Comparison of ENCODE assay signal across 30 cellular contexts in genomic region chr6:94902974-94903628, GRCh38.
DNase-seq lines count a peak whose midpoint lies in the region; ATAC-seq and TF ChIP-seq lines count a peak whose summit lies in the region.
"Had no signal": no experiment of that assay in that cellular context is flagged by ENCODE, and none has a peak within 500 bp of the region (broad histone marks: within the 10 kb centered on the region; RNA-seq: fewer than 3 reads in every experiment).

No MANE protein-coding gene starts in this region.

- H3K4me1 Mint-ChIP-seq in GM23338 = no peaks in the 10 kb centered on the region
- H3K4me1 Mint-ChIP-seq: nephron progenitor cell had no signal

- H3K9me3 ChIP-seq in A673 (ENCODE audit: low read depth, low read length, poor library complexity, severe bottlenecking) = no peaks in the 10 kb centered on the region
- no peaks in the 10 kb centered on the region for H3K9me3 ChIP-seq in PC-9 (ENCODE audit: insufficient read depth, low read depth)
- no peaks in the 10 kb centered on the region for H3K9me3 ChIP-seq in gastrocnemius medialis
- peaks cover 3% of the 10 kb centered on the region for H3K9me3 ChIP-seq in osteoblast (ENCODE audit: low read depth, low read length)
- H3K9me3 ChIP-seq: esophagus muscularis mucosa, Peyer's patch, right atrium auricular region had no signal

- DNase-seq in A673 (ENCODE audit: low spot score) (peak; percentile 1), GM23338 (ENCODE audit: low spot score) (peak; percentile 59), PC-9 (peak in 1 of 2 experiments; percentile 11), iPS-NIHi11 (ENCODE audit: low spot score) (peak; percentile 10), gastrocnemius medialis (no peak), osteoblast (ENCODE audit: insufficient read length, low spot score, missing footprints) (no peak), cortex of kidney (lab: John Stamatoyannopoulos, UW) (no peak)
- DNase-seq: activated CD4-positive, alpha-beta memory T cell treated with anti-CD3 and anti-CD28 coated beads for 36 hours; activated CD4-positive, CD25-positive, alpha-beta regulatory T cell treated with anti-CD3 and anti-CD28 coated beads, Interleukin-2, amount 50 U/mL, for 72 hours; activated naive CD4-positive, alpha-beta T cell treated with Interleukin-2 at 50 U/mL for 16 hours; activated T-cell treated with anti-CD3 and anti-CD28 coated beads, Interleukin-2, amount 50 U/mL, for 72 hours; C1 segment of cervical spinal cord; central memory CD4-positive, alpha-beta T cell; DMS79 treated with DMSO at 0.1 percent for 48 hours; foreskin fibroblast; heart left ventricle; HFFc6; NCI-H1092 treated with DMSO at 0.1 percent for 48 hours; nephron progenitor cell; Peyer's patch; SHP77; stimulated activated CD4-positive, alpha-beta T cell treated with anti-CD3 and anti-CD28 coated beads, Interleukin-1b, Interleukin-23, amount 100 ng/mL, for 48 hours; stimulated activated naive CD8-positive, alpha-beta T cell treated with anti-CD3 and anti-CD28 coated beads, Interleukin-15, Interleukin-2, amounts not matched to agents 100 U/mL and 50 U/mL, for 24 hours; T-helper 2 cell had no signal

- no peak overlapping the region for H3K27ac Mint-ChIP-seq in GM23338
- H3K27ac Mint-ChIP-seq: activated CD4-positive, alpha-beta memory T cell treated with anti-CD3 and anti-CD28 coated beads for 36 hours; activated T-cell treated with anti-CD3 and anti-CD28 coated beads, Interleukin-2, amount 50 U/mL, for 72 hours; dendritic cell treated with granulocyte-macrophage colony-stimulating factor and Interleukin-4, amounts not matched to agents 40 ng/mL and 50 ng/mL, for 4 days; HFFc6; nephron progenitor cell had no signal

- TF ChIP-seq CTCF in A673 (conservative IDR thresholded peaks at IDR 0.05; ENCODE audit: low read depth, low read length) (no peak), GM23338 (conservative IDR thresholded peaks at IDR 0.05; ENCODE audit: low read depth in 2 of 2) (peak; percentile 29 to 44), PC-9 (conservative IDR thresholded peaks at IDR 0.05) (0 out of 2 replicates have a peak, but pooled peaks have one; percentile 24), gastrocnemius medialis (IDR thresholded peaks at IDR 0.05 in 4 of 5, conservative IDR thresholded peaks at IDR 0.05 in 1 of 5) (no peak), osteoblast (IDR thresholded peaks at IDR 0.05; ENCODE audit: extremely low read depth, low read depth, low read length) (no peak)

- H3K4me3 ChIP-seq in A673 (ENCODE audit: low read depth, low read length, poor library complexity, severe bottlenecking) = no peak overlapping the region
- H3K4me3 ChIP-seq in GM23338 = no peak overlapping the region
- H3K4me3 ChIP-seq in PC-9 = no peak overlapping the region
- H3K4me3 ChIP-seq in gastrocnemius medialis = no peak overlapping the region
- no peak overlapping the region for H3K4me3 ChIP-seq in osteoblast (ENCODE audit: insufficient read depth, low read length)
- H3K4me3 ChIP-seq: esophagus muscularis mucosa, heart left ventricle, K562, Peyer's patch, right atrium auricular region had no signal

- ATAC-seq in GM23338 = peak; percentile 95
- ATAC-seq in gastrocnemius medialis = no peak
- ATAC-seq in HG03095 (IDR thresholded peaks at IDR 0.05; ENCODE audit: unreplicated experiment) = no peak
- ATAC-seq: activated T-cell treated with anti-CD3 and anti-CD28 coated beads, Interleukin-2, amount 50 U/mL, for 72 hours; heart left ventricle; K562; stimulated activated naive CD8-positive, alpha-beta T cell treated with anti-CD3 and anti-CD28 coated beads, Interleukin-15, Interleukin-2, amounts not matched to agents 100 U/mL and 50 U/mL, for 24 hours had no signal

- CTCF ChIA-PET in A673 (lab: Charles Lee) (no interaction called here), PC-9 (lab: Charles Lee) (no interaction called here)

- H3K9me2 ChIP-seq in GM23338 (ENCODE audit: insufficient read depth) (no peaks in the 10 kb centered on the region; the same call in 1 of the 2 replicates), PC-9 (ENCODE audit: insufficient read depth) (0 out of 2 replicates have a peak, but pooled peaks cover 7% of the 10 kb centered on the region)

- TF ChIP-seq POLR2A in gastrocnemius medialis (IDR thresholded peaks at IDR 0.05) = no peak

- H3F3A ChIP-seq in GM23338 (replicated peaks; ENCODE audit: low read depth) = no peaks in the 10 kb centered on the region
- H3F3A ChIP-seq in PC-9 (ENCODE audit: insufficient read depth, low read depth) = no peaks in the 10 kb centered on the region

- H4K20me1 ChIP-seq in GM23338 (replicated peaks; ENCODE audit: insufficient read depth) (no peaks in the 10 kb centered on the region), PC-9 (ENCODE audit: insufficient read depth) (no peaks in the 10 kb centered on the region; the same call in 1 of the 2 replicates), osteoblast (ENCODE audit: insufficient read depth, low read length) (no peaks in the 10 kb centered on the region)

- POLR2A ChIA-PET in A673 (lab: Charles Lee; ENCODE audit: low non-redundant PET) = no interaction called here
- POLR2A ChIA-PET in PC-9 (lab: Charles Lee; ENCODE audit: unreplicated experiment) = no interaction called here

- no peaks in the 10 kb centered on the region for H3K9me3 Mint-ChIP-seq in GM23338
- H3K9me3 Mint-ChIP-seq: nephron progenitor cell had no signal

- H3K27ac ChIP-seq in A673 (ENCODE audit: low read depth, low read length, poor library complexity, severe bottlenecking) (no peak overlapping the region), GM23338 (ENCODE audit: low read depth) (no peak overlapping the region), PC-9 (no peak overlapping the region), gastrocnemius medialis (no peak overlapping the region), osteoblast (ENCODE audit: low read depth, low read length) (no peak overlapping the region)
- H3K27ac ChIP-seq: esophagus muscularis mucosa, heart left ventricle, parathyroid adenoma, Peyer's patch, right atrium auricular region had no signal

- H3K79me2 ChIP-seq in GM23338 (replicated peaks; ENCODE audit: insufficient read depth) (no peaks in the 10 kb centered on the region), PC-9 (ENCODE audit: low read depth) (no peaks in the 10 kb centered on the region), osteoblast (ENCODE audit: insufficient read depth, low read length) (no peaks in the 10 kb centered on the region)
- H3K79me2 ChIP-seq: parathyroid adenoma had no signal

- no peaks in the 10 kb centered on the region for H3K27me3 ChIP-seq in A673 (replicated peaks; ENCODE audit: insufficient read depth, low read depth, low read length, poor library complexity)
- no peaks in the 10 kb centered on the region for H3K27me3 ChIP-seq in GM23338 (ENCODE audit: insufficient read depth)
- no peaks in the 10 kb centered on the region for H3K27me3 ChIP-seq in PC-9 (ENCODE audit: insufficient read depth, low read depth)
- no peaks in the 10 kb centered on the region for H3K27me3 ChIP-seq in gastrocnemius medialis
- H3K27me3 ChIP-seq in osteoblast (ENCODE audit: insufficient read depth, low read length) = no peaks in the 10 kb centered on the region
- H3K27me3 ChIP-seq: heart left ventricle, Peyer's patch, right atrium auricular region had no signal

- H3K36me3 Mint-ChIP-seq in GM23338 (ENCODE audit: low read depth) = no peaks in the 10 kb centered on the region
- H3K36me3 Mint-ChIP-seq: activated CD4-positive, alpha-beta memory T cell treated with anti-CD3 and anti-CD28 coated beads for 36 hours had no signal

- no peak overlapping the region for H3K4me3 Mint-ChIP-seq in GM23338
- H3K4me3 Mint-ChIP-seq: activated CD4-positive, alpha-beta memory T cell treated with anti-CD3 and anti-CD28 coated beads for 36 hours; activated T-cell treated with anti-CD3 and anti-CD28 coated beads, Interleukin-2, amount 50 U/mL, for 72 hours; dendritic cell treated with granulocyte-macrophage colony-stimulating factor and Interleukin-4, amounts not matched to agents 40 ng/mL and 50 ng/mL, for 4 days; HFFc6; nephron progenitor cell had no signal

- no peaks in the 10 kb centered on the region for H3K4me1 ChIP-seq in A673 (ENCODE audit: insufficient read depth, low read length, poor library complexity, severe bottlenecking)
- H3K4me1 ChIP-seq in GM23338 (ENCODE audit: insufficient read depth) = no peaks in the 10 kb centered on the region
- no peaks in the 10 kb centered on the region for H3K4me1 ChIP-seq in PC-9 (replicated peaks; ENCODE audit: insufficient read depth)
- H3K4me1 ChIP-seq in gastrocnemius medialis = no peaks in the 10 kb centered on the region
- no peaks in the 10 kb centered on the region for H3K4me1 ChIP-seq in osteoblast (ENCODE audit: insufficient read depth, low read length)
- H3K4me1 ChIP-seq: esophagus muscularis mucosa, heart left ventricle, parathyroid adenoma, Peyer's patch, right atrium auricular region had no signal

- H3K36me3 ChIP-seq in A673 (ENCODE audit: insufficient read depth, low read length, poor library complexity, severe bottlenecking) (no peaks in the 10 kb centered on the region), GM23338 (ENCODE audit: insufficient read depth) (no peaks in the 10 kb centered on the region), PC-9 (ENCODE audit: low read depth) (no peaks in the 10 kb centered on the region), gastrocnemius medialis (no peaks in the 10 kb centered on the region), osteoblast (ENCODE audit: insufficient read depth, low read length) (no peaks in the 10 kb centered on the region)
- H3K36me3 ChIP-seq: esophagus muscularis mucosa, heart left ventricle, Peyer's patch, right atrium auricular region had no signal

- H2AFZ ChIP-seq in GM23338 (no peak overlapping the region), PC-9 (no peak overlapping the region), osteoblast (ENCODE audit: low read length) (no peak overlapping the region)
- H2AFZ ChIP-seq: parathyroid adenoma had no signal

- intact Hi-C loops in A673 (cut with micrococcal nuclease; ENCODE audit: unreplicated experiment) = no loop called here
- intact Hi-C loops in PC-9 (cut with micrococcal nuclease; ENCODE audit: unreplicated experiment) = no loop called here
- intact Hi-C loops in gastrocnemius medialis (cut with DNase I; ENCODE audit: low total_unique reads) = no loop called here

- no peak overlapping the region for H3K4me2 ChIP-seq in GM23338
- no peak overlapping the region for H3K4me2 ChIP-seq in PC-9
- no peak overlapping the region for H3K4me2 ChIP-seq in osteoblast (ENCODE audit: insufficient read depth, low read length)

- H3K27me3 Mint-ChIP-seq in GM23338 (ENCODE audit: insufficient read depth, low read depth, poor library complexity) = no peaks in the 10 kb centered on the region
- H3K27me3 Mint-ChIP-seq: activated CD4-positive, alpha-beta memory T cell treated with anti-CD3 and anti-CD28 coated beads for 36 hours; dendritic cell treated with granulocyte-macrophage colony-stimulating factor and Interleukin-4, amounts not matched to agents 40 ng/mL and 50 ng/mL, for 4 days had no signal

- in situ Hi-C loops in gastrocnemius medialis (cut with MboI; ENCODE audit: low sequenced_read_pairs in 4 of 4) = no loop called here

- no TSS peak for BruUV-seq in A673 (replicated peaks; lab: Mats Ljungman, UMichigan)
- no TSS peak for BruUV-seq in PC-9 (replicated peaks; lab: Mats Ljungman, UMichigan)

Comparison
In these comparisons a context has a peak if more than half of its experiments do, and no peak if none do; other contexts are left out.
1. DNase-seq: peak in A673 (single experiment), GM23338 (single experiment) and iPS-NIHi11 (single experiment); none in gastrocnemius medialis (0 of 2), osteoblast (single experiment) and cortex of kidney (single experiment).
2. CTCF ChIP-seq: peak in GM23338 (2 of 2) and PC-9 (single experiment); none in A673 (single experiment), gastrocnemius medialis (0 of 5) and osteoblast (single experiment).